34 cellular contexts compared by ENCODE assay signal in the genomic region with DNA sequence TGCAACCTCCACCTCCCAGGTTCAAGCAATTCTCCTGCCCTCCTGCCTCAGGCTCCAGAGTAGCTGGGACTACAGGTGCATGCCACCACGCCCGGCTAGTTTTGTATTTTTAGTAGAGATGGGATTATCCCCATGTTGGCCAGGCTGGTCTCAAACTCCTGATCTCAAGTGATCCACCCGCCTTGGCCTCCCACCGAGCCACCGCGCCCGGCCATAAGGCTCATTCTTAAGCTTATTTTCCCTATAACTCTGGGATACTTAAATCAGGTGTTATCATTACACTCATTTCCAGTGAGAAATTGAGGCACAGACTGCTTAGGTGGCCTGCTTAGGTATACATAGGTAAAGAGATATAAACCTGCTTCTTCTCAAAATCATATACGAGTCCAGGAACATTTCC.
"Had no signal": no experiment of that assay in that cellular context is flagged by ENCODE, and none has a peak within 500 bp of the region (broad histone marks: within the 10 kb centered on the region; RNA-seq: fewer than 3 reads in every experiment).

No MANE protein-coding gene starts in this region.

- H3K9me3 ChIP-seq: MG63 had no signal

- H3K4me3 ChIP-seq: MG63 had no signal

- H3K27me3 ChIP-seq: MG63 had no signal

- DNase-seq: Karpas-422, Kasumi-1, MG63, MM.1S, MV-4-11, NCI-H1048, NCI-H1092, NCI-H1092 treated with DMSO at 0.1 percent for 48 hours, NCI-H1105, NCI-H1105 treated with DMSO at 0.1 percent for 48 hours, NCI-H1417, NCI-H1417 treated with DMSO at 0.1 percent for 48 hours, NCI-H1436, NCI-H1436 treated with DMSO at 0.1 percent for 48 hours, NCI-H146, NCI-H1694, NCI-H1694 treated with DMSO at 0.1 percent for 48 hours, NCI-H187, NCI-H187 treated with DMSO at 0.1 percent for 48 hours, NCI-H1930, NCI-H2029, NCI-H2029 treated with DMSO at 0.1 percent for 48 hours, NCI-H2081, NCI-H2081 treated with DMSO at 0.1 percent for 48 hours, NCI-H2107, NCI-H2171, NCI-H2171 treated with DMSO at 0.1 percent for 48 hours, NCI-H2227 treated with DMSO at 0.1 percent for 48 hours, NCI-H226, NCI-H345, NCI-H446, NCI-H446 treated with DMSO at 0.1 percent for 48 hours, NCI-H510A, NCI-H510A treated with DMSO at 0.1 percent for 48 hours had no signal

- H3K36me3 ChIP-seq: MG63 had no signal
